In the genomic region with DNA sequence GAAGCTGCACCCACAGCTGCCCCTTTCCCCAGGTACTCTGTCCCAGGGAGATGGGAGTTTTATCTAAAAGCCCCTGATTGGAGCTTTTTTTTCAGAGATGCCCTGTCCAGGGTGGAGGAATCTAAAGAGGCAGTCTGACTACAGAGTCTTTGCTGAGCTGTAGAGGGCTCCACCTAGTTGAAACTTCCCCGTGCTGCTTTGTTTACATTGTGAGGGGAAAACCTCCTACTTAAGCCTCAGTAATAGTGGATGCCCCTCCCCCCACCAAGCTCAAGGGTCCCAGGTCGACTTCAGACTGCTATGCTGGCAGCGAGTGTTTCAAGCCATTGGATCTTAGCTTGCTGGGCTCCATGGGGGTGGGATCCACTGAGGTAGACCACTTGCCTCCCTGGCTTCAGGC, we compare ENCODE assay signal across 1 cellular context.
TF ChIP-seq lines count a peak whose summit lies in the region.

No MANE protein-coding gene starts in this region.

TF ChIP-seq in WTC11, 78 proteins besides CTCF, POLR2A, EP300 and RAD21 (continued from another document):
- TF ChIP-seq, protein P1, sequence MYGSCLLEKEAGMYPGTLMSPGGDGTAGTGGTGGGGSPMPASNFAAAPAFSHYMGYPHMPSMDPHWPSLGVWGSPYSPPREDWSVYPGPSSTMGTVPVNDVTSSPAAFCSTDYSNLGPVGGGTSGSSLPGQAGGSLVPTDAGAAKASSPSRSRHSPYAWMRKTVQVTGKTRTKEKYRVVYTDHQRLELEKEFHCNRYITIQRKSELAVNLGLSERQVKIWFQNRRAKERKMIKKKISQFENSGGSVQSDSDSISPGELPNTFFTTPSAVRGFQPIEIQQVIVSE (CRISPR knock-in tag; IDR thresholded peaks at IDR 0.05; ENCODE audit: borderline replicate concordance) = no peak
- TF ChIP-seq ZNF671 (CRISPR knock-in tag; IDR thresholded peaks at IDR 0.05) (no peak), SMAD4 (CRISPR knock-in tag; IDR thresholded peaks at IDR 0.05) (no peak), ZNF263 (CRISPR knock-in tag; IDR thresholded peaks at IDR 0.05; ENCODE audit: low read depth) (no peak), CBFB (CRISPR knock-in tag; IDR thresholded peaks at IDR 0.05; ENCODE audit: low read depth) (no peak)
- TF ChIP-seq, protein P2, sequence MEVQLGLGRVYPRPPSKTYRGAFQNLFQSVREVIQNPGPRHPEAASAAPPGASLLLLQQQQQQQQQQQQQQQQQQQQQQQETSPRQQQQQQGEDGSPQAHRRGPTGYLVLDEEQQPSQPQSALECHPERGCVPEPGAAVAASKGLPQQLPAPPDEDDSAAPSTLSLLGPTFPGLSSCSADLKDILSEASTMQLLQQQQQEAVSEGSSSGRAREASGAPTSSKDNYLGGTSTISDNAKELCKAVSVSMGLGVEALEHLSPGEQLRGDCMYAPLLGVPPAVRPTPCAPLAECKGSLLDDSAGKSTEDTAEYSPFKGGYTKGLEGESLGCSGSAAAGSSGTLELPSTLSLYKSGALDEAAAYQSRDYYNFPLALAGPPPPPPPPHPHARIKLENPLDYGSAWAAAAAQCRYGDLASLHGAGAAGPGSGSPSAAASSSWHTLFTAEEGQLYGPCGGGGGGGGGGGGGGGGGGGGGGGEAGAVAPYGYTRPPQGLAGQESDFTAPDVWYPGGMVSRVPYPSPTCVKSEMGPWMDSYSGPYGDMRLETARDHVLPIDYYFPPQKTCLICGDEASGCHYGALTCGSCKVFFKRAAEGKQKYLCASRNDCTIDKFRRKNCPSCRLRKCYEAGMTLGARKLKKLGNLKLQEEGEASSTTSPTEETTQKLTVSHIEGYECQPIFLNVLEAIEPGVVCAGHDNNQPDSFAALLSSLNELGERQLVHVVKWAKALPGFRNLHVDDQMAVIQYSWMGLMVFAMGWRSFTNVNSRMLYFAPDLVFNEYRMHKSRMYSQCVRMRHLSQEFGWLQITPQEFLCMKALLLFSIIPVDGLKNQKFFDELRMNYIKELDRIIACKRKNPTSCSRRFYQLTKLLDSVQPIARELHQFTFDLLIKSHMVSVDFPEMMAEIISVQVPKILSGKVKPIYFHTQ (CRISPR knock-in tag; IDR thresholded peaks at IDR 0.05) = no peak
- TF ChIP-seq, protein P3, sequence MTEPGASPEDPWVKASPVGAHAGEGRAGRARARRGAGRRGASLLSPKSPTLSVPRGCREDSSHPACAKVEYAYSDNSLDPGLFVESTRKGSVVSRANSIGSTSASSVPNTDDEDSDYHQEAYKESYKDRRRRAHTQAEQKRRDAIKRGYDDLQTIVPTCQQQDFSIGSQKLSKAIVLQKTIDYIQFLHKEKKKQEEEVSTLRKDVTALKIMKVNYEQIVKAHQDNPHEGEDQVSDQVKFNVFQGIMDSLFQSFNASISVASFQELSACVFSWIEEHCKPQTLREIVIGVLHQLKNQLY (CRISPR knock-in tag; IDR thresholded peaks at IDR 0.05) = no peak
- TF ChIP-seq, protein P4, sequence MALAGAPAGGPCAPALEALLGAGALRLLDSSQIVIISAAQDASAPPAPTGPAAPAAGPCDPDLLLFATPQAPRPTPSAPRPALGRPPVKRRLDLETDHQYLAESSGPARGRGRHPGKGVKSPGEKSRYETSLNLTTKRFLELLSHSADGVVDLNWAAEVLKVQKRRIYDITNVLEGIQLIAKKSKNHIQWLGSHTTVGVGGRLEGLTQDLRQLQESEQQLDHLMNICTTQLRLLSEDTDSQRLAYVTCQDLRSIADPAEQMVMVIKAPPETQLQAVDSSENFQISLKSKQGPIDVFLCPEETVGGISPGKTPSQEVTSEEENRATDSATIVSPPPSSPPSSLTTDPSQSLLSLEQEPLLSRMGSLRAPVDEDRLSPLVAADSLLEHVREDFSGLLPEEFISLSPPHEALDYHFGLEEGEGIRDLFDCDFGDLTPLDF (CRISPR knock-in tag; IDR thresholded peaks at IDR 0.05) = no peak
- TF ChIP-seq, protein P5, sequence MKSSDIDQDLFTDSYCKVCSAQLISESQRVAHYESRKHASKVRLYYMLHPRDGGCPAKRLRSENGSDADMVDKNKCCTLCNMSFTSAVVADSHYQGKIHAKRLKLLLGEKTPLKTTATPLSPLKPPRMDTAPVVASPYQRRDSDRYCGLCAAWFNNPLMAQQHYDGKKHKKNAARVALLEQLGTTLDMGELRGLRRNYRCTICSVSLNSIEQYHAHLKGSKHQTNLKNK (CRISPR knock-in tag; IDR thresholded peaks at IDR 0.05) = no peak
